In genomic region chr6:85459224-85459901, GRCh38 we compare ENCODE assay signal across 10 cellular contexts. TPM values are rescaled to one million over a fixed set of nuclear protein-coding genes. Genes with fewer than 3 reads are reported as not detected.
DNase-seq lines count a peak whose midpoint lies in the region; ATAC-seq, FAIRE-seq and TF ChIP-seq lines count a peak whose summit lies in the region.
"Had no signal": no experiment of that assay in that cellular context is flagged by ENCODE, and none has a peak within 500 bp of the region (broad histone marks: within the 10 kb centered on the region; RNA-seq: fewer than 3 reads in every experiment).

No MANE protein-coding gene starts in this region.

- DNase-seq in Right ventricle myocardium superior (no peak), right atrium auricular region (ENCODE audit: low spot score) (no peak), ascending aorta (ENCODE audit: low spot score in 2 of 2) (no peak), keratinocyte (ENCODE audit: low read depth, low spot score) (no peak), uterus (no peak), D721Med (ENCODE audit: insufficient read length, low spot score) (no peak), NCI-H2081 (lab: John Stamatoyannopoulos, UW) (no peak)
- DNase-seq: NCI-H1436 treated with DMSO at 0.1 percent for 48 hours had no signal

- H4K20me1 ChIP-seq in keratinocyte (ENCODE audit: control insufficient read depth, extremely low read depth, insufficient read depth, low read length) = no peaks in the 10 kb centered on the region

- ATAC-seq in Right ventricle myocardium superior (ENCODE audit: poor library complexity) (peak; percentile 45), HG02678 (IDR thresholded peaks at IDR 0.05; ENCODE audit: unreplicated experiment) (no peak)

- TF ChIP-seq CTCF in right atrium auricular region (IDR thresholded peaks at IDR 0.05) (no peak), ascending aorta (IDR thresholded peaks at IDR 0.05) (no peak), keratinocyte (optimal IDR thresholded peaks at IDR 0.05 in 1 of 3, IDR thresholded peaks at IDR 0.05 in 1 of 3, conservative IDR thresholded peaks at IDR 0.05 in 1 of 3; ENCODE audit: extremely low read depth in 1 of 3, insufficient read depth in 2 of 3, low read length in 3 of 3) (no peak), uterus (IDR thresholded peaks at IDR 0.05) (no peak), D721Med (IDR thresholded peaks at IDR 0.05; ENCODE audit: insufficient read depth, missing control alignments) (no peak)

- H3K9me1 ChIP-seq in keratinocyte (ENCODE audit: control insufficient read depth, extremely low read depth, insufficient read depth, low read length) = no peaks in the 10 kb centered on the region

- H3K27me3 ChIP-seq in right atrium auricular region = no peaks in the 10 kb centered on the region
- no peaks in the 10 kb centered on the region for H3K27me3 ChIP-seq in ascending aorta
- no peaks in the 10 kb centered on the region for H3K27me3 ChIP-seq in keratinocyte (ENCODE audit: control insufficient read depth, extremely low read depth, insufficient read depth, low read length)
- H3K27me3 ChIP-seq in uterus = no peaks in the 10 kb centered on the region

- peaks cover 57% of the 10 kb centered on the region for H3K79me2 ChIP-seq in keratinocyte (ENCODE audit: control insufficient read depth, insufficient read depth, low read length)

- intact Hi-C loops in Right ventricle myocardium superior (cut with DNase I) (no loop called here), ascending aorta (cut with DNase I) (no loop called here), uterus (cut with DNase I; ENCODE audit: low total_unique reads) (no loop called here)

- H3K27ac ChIP-seq in right atrium auricular region (peak overlapping the region in 1 of 2 donors; percentile 65), ascending aorta (peak overlapping the region; percentile 90 to 93), keratinocyte (ENCODE audit: control insufficient read depth, insufficient read depth, low read length) (peak overlapping the region; percentile 66), uterus (peak overlapping the region; percentile 80 to 85)

- H3K9me3 ChIP-seq in right atrium auricular region = no peaks in the 10 kb centered on the region
- no peaks in the 10 kb centered on the region for H3K9me3 ChIP-seq in ascending aorta
- no peaks in the 10 kb centered on the region for H3K9me3 ChIP-seq in keratinocyte (ENCODE audit: control insufficient read depth, low read depth, low read length)
- H3K9me3 ChIP-seq in uterus = no peaks in the 10 kb centered on the region

- H3K4me3 ChIP-seq in right atrium auricular region = no peak overlapping the region
- peak overlapping the region in 1 of 2 donors; percentile 5 for H3K4me3 ChIP-seq in ascending aorta
- H3K4me3 ChIP-seq in keratinocyte (ENCODE audit: control insufficient read depth in 2 of 3, extremely low read depth in 1 of 3, insufficient read depth in 2 of 3, low read depth in 1 of 3, low read length in 3 of 3) = peak overlapping the region in 1 of 3 experiments; percentile 0
- no peak overlapping the region for H3K4me3 ChIP-seq in uterus

- H2AFZ ChIP-seq in keratinocyte (ENCODE audit: control insufficient read depth, low read length) = no peak overlapping the region

- dilution Hi-C loops in keratinocyte (cut with MboI; ENCODE audit: extremely low pct_ligation_motif_present, low sequenced_read_pairs) = no loop called here

- no peaks in the 10 kb centered on the region for H3K36me3 ChIP-seq in right atrium auricular region
- H3K36me3 ChIP-seq in ascending aorta = no peaks in the 10 kb centered on the region
- peaks cover 4 to 29% of the 10 kb centered on the region in 2 experiments for H3K36me3 ChIP-seq in keratinocyte (ENCODE audit: control insufficient read depth in 2 of 2, extremely low read depth in 1 of 2, insufficient read depth in 2 of 2, low read length in 2 of 2)
- no peaks in the 10 kb centered on the region for H3K36me3 ChIP-seq in uterus

- H3K4me2 ChIP-seq in keratinocyte (ENCODE audit: control insufficient read depth, extremely low read depth, insufficient read depth, low read depth, low read length) = peak overlapping the region; percentile 49

- H3K9ac ChIP-seq in keratinocyte (ENCODE audit: control insufficient read depth, extremely low read depth, insufficient read depth, low read length) = peak overlapping the region; percentile 47

- FAIRE-seq in keratinocyte (lab: Jason Lieb, UNC) = peak; percentile 41
- FAIRE-seq in D721Med (lab: Jason Lieb, UNC) = no peak
- FAIRE-seq: islet of Langerhans had no signal

- H3K4me1 ChIP-seq in right atrium auricular region (peaks cover 0 to 22% of the 10 kb centered on the region in 2 donors), ascending aorta (peaks cover 12 to 69% of the 10 kb centered on the region in 2 donors), keratinocyte (ENCODE audit: control insufficient read depth, extremely low read depth, insufficient read depth, low read length) (peaks cover 99% of the 10 kb centered on the region), uterus (peaks cover 25 to 44% of the 10 kb centered on the region in 2 donors)

- TF ChIP-seq POLR2A in uterus (IDR thresholded peaks at IDR 0.05) = no peak

RNA-seq across cellular contexts. Expression of gene NT5E, which starts 9.5 kb away (rescaled TPM):
- total RNA-seq in Right ventricle myocardium superior (4.2 TPM), right atrium auricular region (10 to 100 TPM in 1 of 2 donors, 1 to 10 TPM in 1; 7.1 to 10.6 TPM), ascending aorta (143 TPM), uterus (100 to 1,000 TPM in 1 of 4 donors, 10 to 100 TPM in 3; 23.5 to 136 (median 65.4) TPM)
- polyA plus RNA-seq in keratinocyte = 114 to 280 TPM (median 268 TPM) in 3 replicates
- polyA plus RNA-seq in keratinocyte (2011; ENCODE audit: low read depth) = 14.3 TPM
- 116 and 207 TPM in 2 replicates for polyA plus RNA-seq in keratinocyte (2011; cell fraction: cytosol; rRNA removed)
- polyA plus RNA-seq in keratinocyte (2011; cell fraction: nucleus; rRNA removed) = 173 and 193 TPM in 2 replicates
- 33.4 and 214 TPM in 2 replicates for polyA plus RNA-seq in keratinocyte (2012; ENCODE audit: low replicate concordance)
- polyA minus RNA-seq in keratinocyte = 118 to 284 TPM (median 138 TPM) in 3 replicates
- polyA minus RNA-seq in keratinocyte (2011; cell fraction: cytosol; rRNA and poly(A)+ RNA removed) = 325 TPM
- 170 and 250 TPM in 2 replicates for polyA minus RNA-seq in keratinocyte (2011; cell fraction: nucleus; rRNA and poly(A)+ RNA removed)
